Comparison of ENCODE assay signal across 8 cellular contexts in the genomic region with DNA sequence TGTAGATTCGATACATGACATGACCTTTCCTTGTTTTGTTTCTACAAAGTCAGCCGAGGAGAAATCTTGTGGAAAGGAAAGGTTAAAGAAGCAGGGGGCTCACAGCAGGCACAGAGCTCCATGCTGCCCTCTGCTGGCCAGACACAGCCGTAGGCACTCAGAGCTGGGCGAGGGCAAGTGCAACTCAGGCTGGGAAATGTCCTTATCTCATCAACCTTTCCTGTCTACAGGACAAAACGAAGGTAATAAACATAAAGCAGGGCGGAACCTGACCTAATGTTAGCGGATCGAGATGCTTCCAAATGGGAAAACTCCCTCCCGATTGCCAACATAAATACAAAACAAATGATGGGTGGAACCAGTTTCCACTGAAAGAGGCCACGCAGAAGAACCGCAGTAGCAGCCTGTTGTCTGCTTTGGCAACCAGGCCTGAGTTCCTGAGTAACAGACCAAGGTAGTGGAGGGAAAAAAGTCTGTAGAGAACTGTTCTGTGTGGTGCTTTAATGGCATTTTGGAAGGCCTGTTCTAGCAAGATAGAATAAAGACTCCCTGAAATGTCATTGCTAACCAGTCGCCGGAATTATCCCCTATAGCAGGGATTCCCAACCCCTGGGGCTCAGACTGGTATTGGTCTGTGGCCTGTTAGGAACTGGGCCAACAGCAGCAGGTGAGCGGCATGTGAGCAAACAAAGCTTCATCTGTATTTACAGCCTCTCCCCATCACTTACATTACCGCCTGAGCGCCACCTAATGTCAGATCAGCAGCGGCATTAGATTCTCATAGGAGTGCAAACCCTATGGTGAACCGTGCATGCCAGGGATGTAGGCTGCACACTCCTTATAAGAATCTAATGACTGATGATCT.
A peak's percentile ranks its signal among the peaks of the same experiment; 100 is the strongest.
DNase-seq lines count a peak whose midpoint lies in the region; ATAC-seq and TF ChIP-seq lines count a peak whose summit lies in the region.

No MANE protein-coding gene starts in this region.

- no peaks in the 10 kb centered on the region for H3K27me3 ChIP-seq in DND-41 (ENCODE audit: insufficient read depth, low read length, poor library complexity)
- no peaks in the 10 kb centered on the region for H3K27me3 ChIP-seq in MG63

- no peak overlapping the region for H3K9ac ChIP-seq in DND-41 (ENCODE audit: low read depth, low read length)

- peak; percentile 96 for ATAC-seq in DND-41 (ENCODE audit: insufficient read depth, low read depth)

- no peaks in the 10 kb centered on the region for H3K9me3 Mint-ChIP-seq in type B pancreatic cell

- peak overlapping the region; percentile 35 for H3K4me3 Mint-ChIP-seq in type B pancreatic cell

- no peaks in the 10 kb centered on the region for H3K79me2 ChIP-seq in DND-41 (ENCODE audit: insufficient read depth, low read length)

- TF ChIP-seq CTCF in DND-41 (IDR thresholded peaks at IDR 0.05; ENCODE audit: borderline replicate concordance, extremely low read depth, low read length, poor library complexity, severe bottlenecking) (peak; percentile 95), RWPE1 (conservative IDR thresholded peaks at IDR 0.05; ENCODE audit: low read depth) (peak; percentile 89), type B pancreatic cell (conservative IDR thresholded peaks at IDR 0.05) (peak; percentile 95)

- H3K27me3 Mint-ChIP-seq in type B pancreatic cell: no peaks in the 10 kb centered on the region

- no peaks in the 10 kb centered on the region for H3K9me3 ChIP-seq in DND-41 (ENCODE audit: insufficient read depth, low read length, severe bottlenecking)
- H3K9me3 ChIP-seq in MG63: no peaks in the 10 kb centered on the region

- peak overlapping the region; percentile 51 for H3K27ac ChIP-seq in DND-41 (ENCODE audit: low read length)
- H3K27ac ChIP-seq in RWPE1: no peak overlapping the region

- no peak overlapping the region for H3K4me3 ChIP-seq in DND-41 (ENCODE audit: low read depth in 1 of 2, low read length in 2 of 2)
- no peak overlapping the region for H3K4me3 ChIP-seq in MG63

- H3K4me1 ChIP-seq in DND-41 (ENCODE audit: insufficient read depth, low read length): no peaks in the 10 kb centered on the region

- peak overlapping the region; percentile 57 for H3K27ac Mint-ChIP-seq in type B pancreatic cell

- no peak overlapping the region for H3K4me2 ChIP-seq in DND-41 (ENCODE audit: insufficient read depth, low read length)

- CTCF ChIA-PET in RWPE1 (lab: Yijun Ruan, JAX): interaction anchor here (0.6 to 2.2 kb wide), 13 partner anchors 12 to 1598 kb away, joined by 3 to 10 read pairs (median 4); a partner anchor contains a TSS

- DNase-seq in DND-41 (peak; percentile 73), H4 (ENCODE audit: low spot score) (peak; percentile 41), MG63 (peak; percentile 30), RWPE1 (ENCODE audit: low spot score) (peak; percentile 63), globus pallidus (ENCODE audit: low spot score) (peak; percentile 66), pons (ENCODE audit: low spot score) (peak; percentile 85), type B pancreatic cell (ENCODE audit: extremely low spot score, unreplicated experiment) (no peak)
- peak; percentile 36 for DNase-seq in activated T-helper 9 cell treated with anti-CD3 and anti-CD28 coated beads, Interleukin-2, amount 50 U/mL, for 16 hours (ENCODE audit: low read depth)

- H3K36me3 ChIP-seq in DND-41 (ENCODE audit: insufficient read depth, low read length) (peaks cover 48% of the 10 kb centered on the region), MG63 (no peaks in the 10 kb centered on the region)

- no peak overlapping the region for H2AFZ ChIP-seq in DND-41 (ENCODE audit: low read depth, low read length)

- no peaks in the 10 kb centered on the region for H4K20me1 ChIP-seq in DND-41 (ENCODE audit: insufficient read depth, low read length)

- peaks cover 22% of the 10 kb centered on the region for H3K36me3 Mint-ChIP-seq in type B pancreatic cell

- peaks cover 15% of the 10 kb centered on the region for H3K4me1 Mint-ChIP-seq in type B pancreatic cell (ENCODE audit: unreplicated experiment)

- POLR2A ChIA-PET in RWPE1 (lab: Yijun Ruan, JAX; ENCODE audit: low non-redundant PET): no interaction called here
